ENCODE assay signal across 8 cellular contexts in the genomic region with DNA sequence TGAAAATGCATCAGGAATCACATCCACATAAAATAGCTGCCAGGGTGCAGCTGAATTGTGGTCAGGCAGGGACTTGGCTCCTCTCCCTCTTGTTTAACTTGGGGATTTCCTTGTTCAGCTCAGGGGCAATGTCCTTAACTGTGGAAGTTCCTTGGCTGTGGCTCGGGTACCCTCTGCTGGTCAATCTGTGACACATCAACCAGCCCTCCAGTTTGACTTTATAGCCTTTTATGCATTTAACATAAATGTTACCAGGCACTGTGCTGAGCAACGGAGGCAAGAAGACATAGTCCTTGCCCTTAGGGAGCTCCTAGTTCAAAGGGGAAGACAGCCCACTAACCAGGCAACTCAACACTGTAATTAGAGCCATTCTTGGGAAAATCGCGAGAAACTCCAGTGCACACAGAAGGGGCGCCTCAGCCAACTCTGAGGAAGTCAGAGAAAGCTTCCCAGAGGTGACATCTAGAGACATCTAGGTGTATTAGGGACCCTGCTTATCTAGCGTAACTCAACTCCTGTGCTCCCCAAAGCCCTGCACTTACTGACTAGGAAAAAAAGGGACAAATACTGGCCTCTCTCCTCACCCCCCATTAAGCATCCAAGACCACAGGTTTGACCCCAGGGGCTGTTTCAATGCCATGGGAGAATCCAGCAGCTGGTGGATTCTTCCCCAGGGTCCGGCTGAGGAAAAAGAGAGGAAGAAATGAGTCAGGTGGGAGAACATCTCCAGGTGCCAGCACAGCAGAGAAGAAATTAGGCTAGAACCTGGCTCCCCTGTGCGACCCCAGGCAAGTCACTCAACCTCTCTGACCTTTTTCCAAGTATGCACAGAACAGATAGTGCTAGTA. TPM values are rescaled to one million over a fixed set of nuclear protein-coding genes. Genes with fewer than 3 reads are reported as not detected.
DNase-seq lines count a peak whose midpoint lies in the region; ATAC-seq lines count a peak whose summit lies in the region.

No MANE protein-coding gene starts in this region.

- ATAC-seq in left ventricle myocardium superior (no peak), GM18873 (IDR thresholded peaks at IDR 0.05; ENCODE audit: low FRiP score, unreplicated experiment) (no peak), GM18858 (IDR thresholded peaks at IDR 0.05; ENCODE audit: unreplicated experiment) (no peak)

- intact Hi-C loops in left ventricle myocardium superior (cut with micrococcal nuclease) = loop anchor here (5.0 to 10.0 kb wide), 2 partner anchors 104 to 192 kb away; no protein-coding TSS in a partner anchor

- peak; percentile 68 for DNase-seq in GM04504 (ENCODE audit: low read depth)
- peak; percentile 29 for DNase-seq in NCI-H1105 treated with DMSO at 0.1 percent for 48 hours (lab: John Stamatoyannopoulos, UW)
- peak; percentile 20 to 58 for DNase-seq in SW 1271 (lab: John Stamatoyannopoulos, UW)
- DNase-seq in amniotic stem cell (lab: John Stamatoyannopoulos, UW) = peak; percentile 78
- DNase-seq in left ventricle myocardium superior = peak; percentile 61
- peak; percentile 96 for DNase-seq in renal cortical epithelial cell (ENCODE audit: low read depth)

RNA-seq across cellular contexts. Expression of gene EEF2K, which starts 17.3 kb away (rescaled TPM):
- 29.9 TPM for total RNA-seq in left ventricle myocardium superior
- total RNA-seq in renal cortical epithelial cell = 16.9 and 19.8 TPM in 2 replicates

RNA-seq across cellular contexts. Expression of gene SDR42E2, which starts 26.5 kb away (rescaled TPM):
- total RNA-seq in left ventricle myocardium superior (not detected), renal cortical epithelial cell (not detected in 2 replicates)

Comparison
In these comparisons a context has a peak if more than half of its experiments do, and no peak if none do; other contexts are left out.
1. DNase-seq: peak in every context shown above with its lines; median percentile 96 in renal cortical epithelial cell; 78 in amniotic stem cell; 68 in GM04504; 61 in left ventricle myocardium superior; 39 in SW 1271; 29 in NCI-H1105 treated with DMSO at 0.1 percent for 48 hours.